18 cellular contexts compared by ENCODE assay signal in the genomic region with DNA sequence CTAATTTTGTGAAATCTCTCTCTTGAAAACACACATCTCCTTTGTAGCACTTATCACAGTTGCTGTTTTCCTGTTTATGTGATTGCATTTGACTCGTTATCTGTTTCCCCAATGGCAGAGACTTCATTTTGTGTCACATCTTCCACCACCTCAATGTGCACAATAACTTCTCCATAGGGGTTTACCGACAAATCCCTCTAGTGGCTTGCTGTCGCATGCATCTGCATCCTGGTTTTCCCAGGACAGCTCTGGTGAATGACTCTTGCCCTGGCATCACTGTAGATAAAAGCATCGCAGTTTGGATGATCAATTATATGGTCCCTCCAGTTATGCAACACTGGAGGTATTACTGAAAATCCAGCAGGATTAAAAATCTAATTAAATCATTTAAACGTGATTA.
DNase-seq lines count a peak whose midpoint lies in the region; ATAC-seq, FAIRE-seq and TF ChIP-seq lines count a peak whose summit lies in the region.
"Had no signal": no experiment of that assay in that cellular context is flagged by ENCODE, and none has a peak within 500 bp of the region (broad histone marks: within the 10 kb centered on the region; RNA-seq: fewer than 3 reads in every experiment).

No MANE protein-coding gene starts in this region.

- no peaks in the 10 kb centered on the region for H3K79me2 ChIP-seq in neural progenitor cell (ENCODE audit: low read depth)

- no peaks in the 10 kb centered on the region for H3K9me3 ChIP-seq in neural progenitor cell (ENCODE audit: low read depth)
- H3K9me3 ChIP-seq: A549 had no signal

- H3K27ac Mint-ChIP-seq in neural progenitor cell, result no peak overlapping the region
- no peak overlapping the region for H3K27ac Mint-ChIP-seq in activated T-helper 2 cell treated with anti-CD3 and anti-CD28 coated beads, Interferon-gamma antibody, Interleukin-2, Interleukin-4, amounts not matched to agents 10 μg/mL and 5 μg/mL and 100 μg/mL, durations not matched to agents 14 hours and 24 hours and 36 hours
- H3K27ac Mint-ChIP-seq: CD14-positive monocyte; CD4-positive, alpha-beta memory T cell had no signal

- peaks cover 1% of the 10 kb centered on the region for H3K36me3 Mint-ChIP-seq in neural progenitor cell
- H3K36me3 Mint-ChIP-seq in activated T-helper 2 cell treated with anti-CD3 and anti-CD28 coated beads, Interferon-gamma antibody, Interleukin-2, Interleukin-4, amounts not matched to agents 10 μg/mL and 5 μg/mL and 100 μg/mL, durations not matched to agents 14 hours and 24 hours and 36 hours (ENCODE audit: low read depth), result no peaks in the 10 kb centered on the region
- H3K36me3 Mint-ChIP-seq: CD14-positive monocyte; CD4-positive, alpha-beta memory T cell had no signal

- FAIRE-seq in bronchial epithelial cell (lab: Jason Lieb, UNC), result peak; percentile 28
- FAIRE-seq: GM12892, GM18507 had no signal

- H3K36me3 ChIP-seq in bronchial epithelial cell (ENCODE audit: control insufficient read depth, insufficient read depth, low read length), result no peaks in the 10 kb centered on the region
- H3K36me3 ChIP-seq in neural progenitor cell, result no peaks in the 10 kb centered on the region

- H3F3A ChIP-seq in neural progenitor cell (ENCODE audit: low read depth), result no peaks in the 10 kb centered on the region

- DNase-seq in NCI-H82 (lab: John Stamatoyannopoulos, UW) (peak; percentile 37), NCI-H82 treated with DMSO at 0.1 percent for 48 hours (lab: John Stamatoyannopoulos, UW; ENCODE audit: unreplicated experiment) (no peak), bronchial epithelial cell (ENCODE audit: low read depth) (no peak), neural progenitor cell (ENCODE audit: low spot score) (no peak), RKO (ENCODE audit: low spot score) (no peak)
- DNase-seq in activated T-helper 2 cell treated with anti-CD3 and anti-CD28 coated beads, Interferon-gamma antibody, Interleukin-2, Interleukin-4, amounts not matched to agents 10 μg/mL and 5 μg/mL and 100 μg/mL, durations not matched to agents 14 hours and 24 hours and 36 hours (ENCODE audit: low spot score), result no peak
- DNase-seq: AML-193; CD4-positive, alpha-beta memory T cell; DMS153; DMS79; GDM1; HCEC 1CT had no signal

- intact Hi-C loops in activated T-helper 2 cell treated with anti-CD3 and anti-CD28 coated beads, Interferon-gamma antibody, Interleukin-2, Interleukin-4, amounts not matched to agents 10 μg/mL and 5 μg/mL and 100 μg/mL, durations not matched to agents 14 hours and 24 hours and 36 hours (cut with micrococcal nuclease), result no loop called here

- no peaks in the 10 kb centered on the region for H4K20me1 ChIP-seq in neural progenitor cell (ENCODE audit: low read depth)

- peaks cover 4% of the 10 kb centered on the region for H3K27me3 Mint-ChIP-seq in neural progenitor cell (ENCODE audit: insufficient read depth, low read depth)
- no peaks in the 10 kb centered on the region for H3K27me3 Mint-ChIP-seq in activated T-helper 2 cell treated with anti-CD3 and anti-CD28 coated beads, Interferon-gamma antibody, Interleukin-2, Interleukin-4, amounts not matched to agents 10 μg/mL and 5 μg/mL and 100 μg/mL, durations not matched to agents 14 hours and 24 hours and 36 hours (ENCODE audit: low read depth)
- H3K27me3 Mint-ChIP-seq: CD4-positive, alpha-beta memory T cell had no signal

- no peak overlapping the region for H3K9ac ChIP-seq in neural progenitor cell

- H3K4me1 Mint-ChIP-seq in neural progenitor cell, result peaks cover 11% of the 10 kb centered on the region
- H3K4me1 Mint-ChIP-seq in activated T-helper 2 cell treated with anti-CD3 and anti-CD28 coated beads, Interferon-gamma antibody, Interleukin-2, Interleukin-4, amounts not matched to agents 10 μg/mL and 5 μg/mL and 100 μg/mL, durations not matched to agents 14 hours and 24 hours and 36 hours (ENCODE audit: low read depth), result no peaks in the 10 kb centered on the region
- H3K4me1 Mint-ChIP-seq: CD14-positive monocyte; CD4-positive, alpha-beta memory T cell had no signal

- H3K27me3 ChIP-seq in bronchial epithelial cell (ENCODE audit: control insufficient read depth, insufficient read depth, low read length) (no peaks in the 10 kb centered on the region), neural progenitor cell (no peaks in the 10 kb centered on the region)

- no peak overlapping the region for H2AFZ ChIP-seq in neural progenitor cell (replicated peaks)

- no peak overlapping the region for H3K4me3 Mint-ChIP-seq in neural progenitor cell
- no peak overlapping the region for H3K4me3 Mint-ChIP-seq in activated T-helper 2 cell treated with anti-CD3 and anti-CD28 coated beads, Interferon-gamma antibody, Interleukin-2, Interleukin-4, amounts not matched to agents 10 μg/mL and 5 μg/mL and 100 μg/mL, durations not matched to agents 14 hours and 24 hours and 36 hours (ENCODE audit: low read depth)
- H3K4me3 Mint-ChIP-seq: CD14-positive monocyte; CD4-positive, alpha-beta memory T cell had no signal

- ATAC-seq in GM21619 (IDR thresholded peaks at IDR 0.05; ENCODE audit: unreplicated experiment), result no peak
- ATAC-seq: A549 had no signal

- peaks cover 22% of the 10 kb centered on the region for H3K9me3 Mint-ChIP-seq in neural progenitor cell
- peaks cover 8% of the 10 kb centered on the region for H3K9me3 Mint-ChIP-seq in activated T-helper 2 cell treated with anti-CD3 and anti-CD28 coated beads, Interferon-gamma antibody, Interleukin-2, Interleukin-4, amounts not matched to agents 10 μg/mL and 5 μg/mL and 100 μg/mL, durations not matched to agents 14 hours and 24 hours and 36 hours

- no peak overlapping the region for H3K4me2 ChIP-seq in neural progenitor cell
- H3K4me2 ChIP-seq: A549 had no signal

- H3K4me1 ChIP-seq in neural progenitor cell, result no peaks in the 10 kb centered on the region
- H3K4me1 ChIP-seq: A549 had no signal

- H3K4me3 ChIP-seq in bronchial epithelial cell (ENCODE audit: low read depth, low read length), result no peak overlapping the region
- H3K4me3 ChIP-seq in neural progenitor cell, result no peak overlapping the region
- H3K4me3 ChIP-seq: A549 had no signal

- H3K27ac ChIP-seq in neural progenitor cell, result no peak overlapping the region
- H3K27ac ChIP-seq: 22Rv1, A549 had no signal

- no peak for TF ChIP-seq CTCF in bronchial epithelial cell (IDR thresholded peaks at IDR 0.05; ENCODE audit: insufficient read depth, low read length, severe bottlenecking)
- peak; percentile 26 for TF ChIP-seq CTCF in neural progenitor cell (IDR thresholded peaks at IDR 0.05)
